Comparison of ENCODE assay signal across 1 cellular context in the genomic region with DNA sequence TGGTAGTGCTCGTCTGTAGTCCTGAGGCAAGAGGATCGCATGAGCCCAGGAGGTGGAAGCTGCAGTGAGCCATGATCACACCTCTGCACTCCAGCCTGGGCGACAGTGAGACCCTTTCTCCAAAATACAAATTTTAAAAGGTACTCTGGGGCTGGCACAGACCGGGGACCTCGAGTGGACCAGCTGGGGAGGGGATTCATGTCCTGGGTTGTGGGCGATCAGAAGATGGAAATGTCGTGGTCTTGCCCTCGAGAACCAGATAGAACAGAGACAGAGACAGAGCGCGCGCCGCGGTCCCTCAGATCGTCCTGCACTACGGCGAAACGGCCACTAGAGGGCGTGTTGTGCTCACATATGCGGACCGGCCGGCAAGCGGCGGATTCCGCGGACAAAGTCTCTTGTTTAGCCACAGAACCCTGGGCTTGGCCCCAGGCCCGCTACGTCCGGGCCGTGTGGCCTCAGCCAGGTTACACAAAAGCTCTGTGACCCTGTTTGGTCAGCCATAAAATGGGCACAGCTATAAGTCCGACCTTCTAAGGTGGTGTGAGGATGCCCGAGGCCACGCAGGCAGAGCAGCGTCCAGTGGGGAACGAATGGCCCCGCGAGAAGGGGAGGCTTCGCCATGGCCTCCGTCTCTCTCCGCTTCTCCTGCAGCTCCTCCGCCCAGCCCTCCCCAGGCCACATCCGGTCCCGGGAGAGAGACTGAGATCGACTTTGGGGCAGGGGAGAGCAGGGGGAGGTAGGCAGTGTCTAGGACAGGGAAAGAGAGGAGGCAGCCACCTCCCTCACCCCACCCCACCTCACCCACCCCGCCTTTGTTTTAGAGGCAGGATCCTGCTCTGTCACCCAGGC.
TF ChIP-seq lines count a peak whose summit lies in the region.

No MANE protein-coding gene starts in this region.

TF ChIP-seq in HepG2, 621 proteins besides CTCF, POLR2A, EP300 and RAD21 (continued from another document and continues in another):
- 0 out of 2 replicates have a peak, but pooled peaks have one; percentile 14 for TF ChIP-seq ZNF609 (CRISPR knock-in tag; IDR thresholded peaks at IDR 0.05; ENCODE audit: borderline replicate concordance)
- TF ChIP-seq SP2 (CRISPR knock-in tag; IDR thresholded peaks at IDR 0.05), result no peak
- no peak for TF ChIP-seq PCBP2 (optimal IDR thresholded peaks at IDR 0.05; ENCODE audit: low read depth, low read length, poor library complexity, severe bottlenecking)
- TF ChIP-seq ZKSCAN5 (CRISPR knock-in tag; IDR thresholded peaks at IDR 0.05), result no peak
- no peak for TF ChIP-seq POGZ (CRISPR knock-in tag; IDR thresholded peaks at IDR 0.05)
- TF ChIP-seq, protein P1, sequence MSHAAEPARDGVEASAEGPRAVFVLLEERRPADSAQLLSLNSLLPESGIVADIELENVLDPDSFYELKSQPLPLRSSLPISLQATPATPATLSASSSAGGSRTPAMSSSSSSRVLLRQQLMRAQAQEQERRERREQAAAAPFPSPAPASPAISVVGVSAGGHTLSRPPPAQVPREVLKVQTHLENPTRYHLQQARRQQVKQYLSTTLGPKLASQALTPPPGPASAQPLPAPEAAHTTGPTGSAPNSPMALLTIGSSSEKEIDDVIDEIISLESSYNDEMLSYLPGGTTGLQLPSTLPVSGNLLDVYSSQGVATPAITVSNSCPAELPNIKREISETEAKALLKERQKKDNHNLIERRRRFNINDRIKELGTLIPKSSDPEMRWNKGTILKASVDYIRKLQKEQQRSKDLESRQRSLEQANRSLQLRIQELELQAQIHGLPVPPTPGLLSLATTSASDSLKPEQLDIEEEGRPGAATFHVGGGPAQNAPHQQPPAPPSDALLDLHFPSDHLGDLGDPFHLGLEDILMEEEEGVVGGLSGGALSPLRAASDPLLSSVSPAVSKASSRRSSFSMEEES (CRISPR knock-in tag; IDR thresholded peaks at IDR 0.05), result no peak
- TF ChIP-seq TMF1 (CRISPR knock-in tag; IDR thresholded peaks at IDR 0.05; ENCODE audit: low read depth), result no peak
- TF ChIP-seq ZNF256 (CRISPR knock-in tag; conservative IDR thresholded peaks at IDR 0.05), result no peak
- TF ChIP-seq ZNF282 (IDR thresholded peaks at IDR 0.05; ENCODE audit: partially characterized antibody), result no peak
- TF ChIP-seq, protein P2, sequence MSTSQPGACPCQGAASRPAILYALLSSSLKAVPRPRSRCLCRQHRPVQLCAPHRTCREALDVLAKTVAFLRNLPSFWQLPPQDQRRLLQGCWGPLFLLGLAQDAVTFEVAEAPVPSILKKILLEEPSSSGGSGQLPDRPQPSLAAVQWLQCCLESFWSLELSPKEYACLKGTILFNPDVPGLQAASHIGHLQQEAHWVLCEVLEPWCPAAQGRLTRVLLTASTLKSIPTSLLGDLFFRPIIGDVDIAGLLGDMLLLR (CRISPR knock-in tag; IDR thresholded peaks at IDR 0.05), result no peak
- 0 out of 2 replicates have a peak, but pooled peaks have one; percentile 20 for TF ChIP-seq ZNF44 (CRISPR knock-in tag; IDR thresholded peaks at IDR 0.05)
- TF ChIP-seq KLF16 (CRISPR knock-in tag; IDR thresholded peaks at IDR 0.05), result peak in 1 of 2 experiments; percentile 88; a peak in 2 of 4 replicates
- TF ChIP-seq XBP1 (CRISPR knock-in tag; IDR thresholded peaks at IDR 0.05), result no peak
- TF ChIP-seq NCOA2 (CRISPR knock-in tag; IDR thresholded peaks at IDR 0.05), result peak; percentile 25; the same call in 1 of the 2 replicates
- no peak for TF ChIP-seq ZSCAN20 (CRISPR knock-in tag; IDR thresholded peaks at IDR 0.05; ENCODE audit: borderline replicate concordance)
- TF ChIP-seq ESRRA (CRISPR knock-in tag; IDR thresholded peaks at IDR 0.05; ENCODE audit: low read depth), result 0 out of 2 replicates have a peak, but pooled peaks have one; percentile 47
- no peak for TF ChIP-seq ZSCAN30 (CRISPR knock-in tag; IDR thresholded peaks at IDR 0.05)
- TF ChIP-seq, protein P3, sequence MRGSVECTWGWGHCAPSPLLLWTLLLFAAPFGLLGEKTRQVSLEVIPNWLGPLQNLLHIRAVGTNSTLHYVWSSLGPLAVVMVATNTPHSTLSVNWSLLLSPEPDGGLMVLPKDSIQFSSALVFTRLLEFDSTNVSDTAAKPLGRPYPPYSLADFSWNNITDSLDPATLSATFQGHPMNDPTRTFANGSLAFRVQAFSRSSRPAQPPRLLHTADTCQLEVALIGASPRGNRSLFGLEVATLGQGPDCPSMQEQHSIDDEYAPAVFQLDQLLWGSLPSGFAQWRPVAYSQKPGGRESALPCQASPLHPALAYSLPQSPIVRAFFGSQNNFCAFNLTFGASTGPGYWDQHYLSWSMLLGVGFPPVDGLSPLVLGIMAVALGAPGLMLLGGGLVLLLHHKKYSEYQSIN (CRISPR knock-in tag; IDR thresholded peaks at IDR 0.05; ENCODE audit: borderline replicate concordance), result no peak
- TF ChIP-seq JUN (CRISPR knock-in tag; IDR thresholded peaks at IDR 0.05), result no peak
- TF ChIP-seq ELF3 (CRISPR knock-in tag; IDR thresholded peaks at IDR 0.05), result peak; percentile 38; the same call in 1 of the 2 replicates
- TF ChIP-seq ZNF546 (CRISPR knock-in tag; conservative IDR thresholded peaks at IDR 0.05), result no peak
- TF ChIP-seq PLSCR1 (CRISPR knock-in tag; IDR thresholded peaks at IDR 0.05; ENCODE audit: borderline replicate concordance), result no peak
- peak; percentile 61; the same call in 1 of the 2 replicates for TF ChIP-seq KDM5B (CRISPR knock-in tag; IDR thresholded peaks at IDR 0.05; ENCODE audit: borderline replicate concordance)
- TF ChIP-seq SETDB1 (CRISPR knock-in tag; IDR thresholded peaks at IDR 0.05; ENCODE audit: borderline replicate concordance), result no peak
- TF ChIP-seq PRMT3 (CRISPR knock-in tag; IDR thresholded peaks at IDR 0.05; ENCODE audit: borderline replicate concordance, low read depth), result no peak
- TF ChIP-seq ZNF691 (CRISPR knock-in tag; IDR thresholded peaks at IDR 0.05; ENCODE audit: borderline replicate concordance, low read depth), result peak; percentile 57; the same call in 1 of the 2 replicates
- TF ChIP-seq ETV6 (CRISPR knock-in tag; conservative IDR thresholded peaks at IDR 0.05), result peak; percentile 79; the same call in 1 of the 2 replicates
- TF ChIP-seq MAFK (conservative IDR thresholded peaks at IDR 0.05 in 1 of 2, IDR thresholded peaks at IDR 0.05 in 1 of 2; ENCODE audit: low read length in 2 of 2), result no peak
- TF ChIP-seq ZNF281 (CRISPR knock-in tag; IDR thresholded peaks at IDR 0.05; ENCODE audit: borderline replicate concordance), result no peak
- TF ChIP-seq PITX1 (CRISPR knock-in tag; IDR thresholded peaks at IDR 0.05), result no peak
- TF ChIP-seq TAF1 (CRISPR knock-in tag; IDR thresholded peaks at IDR 0.05), result peak; percentile 40; the same call in 1 of the 2 replicates
- no peak for TF ChIP-seq ZBTB21 (CRISPR knock-in tag; IDR thresholded peaks at IDR 0.05)
- TF ChIP-seq IKZF5 (CRISPR knock-in tag; IDR thresholded peaks at IDR 0.05), result no peak; the same call in 1 of the 2 replicates
- TF ChIP-seq, protein P4, sequence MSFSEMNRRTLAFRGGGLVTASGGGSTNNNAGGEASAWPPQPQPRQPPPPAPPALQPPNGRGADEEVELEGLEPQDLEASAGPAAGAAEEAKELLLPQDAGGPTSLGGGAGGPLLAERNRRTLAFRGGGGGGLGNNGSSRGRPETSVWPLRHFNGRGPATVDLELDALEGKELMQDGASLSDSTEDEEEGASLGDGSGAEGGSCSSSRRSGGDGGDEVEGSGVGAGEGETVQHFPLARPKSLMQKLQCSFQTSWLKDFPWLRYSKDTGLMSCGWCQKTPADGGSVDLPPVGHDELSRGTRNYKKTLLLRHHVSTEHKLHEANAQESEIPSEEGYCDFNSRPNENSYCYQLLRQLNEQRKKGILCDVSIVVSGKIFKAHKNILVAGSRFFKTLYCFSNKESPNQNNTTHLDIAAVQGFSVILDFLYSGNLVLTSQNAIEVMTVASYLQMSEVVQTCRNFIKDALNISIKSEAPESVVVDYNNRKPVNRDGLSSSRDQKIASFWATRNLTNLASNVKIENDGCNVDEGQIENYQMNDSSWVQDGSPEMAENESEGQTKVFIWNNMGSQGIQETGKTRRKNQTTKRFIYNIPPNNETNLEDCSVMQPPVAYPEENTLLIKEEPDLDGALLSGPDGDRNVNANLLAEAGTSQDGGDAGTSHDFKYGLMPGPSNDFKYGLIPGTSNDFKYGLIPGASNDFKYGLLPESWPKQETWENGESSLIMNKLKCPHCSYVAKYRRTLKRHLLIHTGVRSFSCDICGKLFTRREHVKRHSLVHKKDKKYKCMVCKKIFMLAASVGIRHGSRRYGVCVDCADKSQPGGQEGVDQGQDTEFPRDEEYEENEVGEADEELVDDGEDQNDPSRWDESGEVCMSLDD (CRISPR knock-in tag; IDR thresholded peaks at IDR 0.05; ENCODE audit: borderline replicate concordance), result no peak
- no peak for TF ChIP-seq ARID2 (CRISPR knock-in tag; IDR thresholded peaks at IDR 0.05; ENCODE audit: borderline replicate concordance)
- no peak for TF ChIP-seq ZNF782 (CRISPR knock-in tag; IDR thresholded peaks at IDR 0.05; ENCODE audit: borderline replicate concordance)
- TF ChIP-seq NFKBIZ (CRISPR knock-in tag; IDR thresholded peaks at IDR 0.05), result peak; percentile 71; the same call in 1 of the 2 replicates
- no peak for TF ChIP-seq ZBTB20 (CRISPR knock-in tag; IDR thresholded peaks at IDR 0.05; ENCODE audit: borderline replicate concordance, low read depth)
- TF ChIP-seq SCMH1 (CRISPR knock-in tag; IDR thresholded peaks at IDR 0.05; ENCODE audit: borderline replicate concordance), result no peak
- no peak for TF ChIP-seq REXO4 (CRISPR knock-in tag; IDR thresholded peaks at IDR 0.05; ENCODE audit: borderline replicate concordance)
- no peak for TF ChIP-seq ZNF20 (CRISPR knock-in tag; IDR thresholded peaks at IDR 0.05)
